ENCODE assay signal across 19 cellular contexts in the genomic region with DNA sequence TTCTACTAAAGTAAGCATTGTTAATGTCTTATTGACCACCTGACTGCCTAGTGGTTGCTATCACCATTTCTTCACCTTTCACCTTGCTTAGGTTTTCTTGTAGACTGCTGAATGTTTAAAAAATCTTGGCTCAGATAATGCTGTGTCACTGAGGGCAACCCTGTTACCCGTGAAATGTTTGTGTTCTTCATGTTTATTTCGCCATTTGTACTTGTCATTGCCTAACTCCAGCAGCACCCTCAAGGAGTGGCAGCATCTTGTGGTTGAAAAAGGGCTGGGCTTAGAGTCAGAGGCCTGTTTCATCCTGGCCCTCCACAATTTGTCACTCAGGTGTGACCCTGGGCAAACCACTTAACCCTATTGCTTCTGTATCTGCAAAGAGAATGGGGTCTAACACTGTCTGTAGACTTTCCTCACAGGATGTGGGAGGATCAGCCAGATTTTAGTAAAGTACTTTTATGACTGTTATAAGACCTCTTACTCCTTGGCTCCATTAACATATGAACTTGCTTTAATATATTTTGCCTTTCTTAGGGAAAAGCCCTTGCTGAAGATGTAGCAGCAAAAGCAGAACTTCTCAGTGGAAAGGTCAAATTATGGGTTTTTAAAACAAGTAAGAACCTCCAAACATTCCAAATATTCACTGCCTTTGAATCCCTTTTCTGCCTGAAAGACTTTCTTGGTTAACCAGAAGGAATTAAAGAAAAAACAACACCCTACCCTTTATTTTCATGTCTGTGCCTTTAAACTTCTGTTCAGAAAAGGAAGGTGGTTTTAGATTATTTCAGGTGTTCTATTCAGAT.
DNase-seq lines count a peak whose midpoint lies in the region; ATAC-seq and TF ChIP-seq lines count a peak whose summit lies in the region.
"Had no signal": no experiment of that assay in that cellular context is flagged by ENCODE, and none has a peak within 500 bp of the region (broad histone marks: within the 10 kb centered on the region; RNA-seq: fewer than 3 reads in every experiment).

No MANE protein-coding gene starts in this region.

- DNase-seq in GM03348 (ENCODE audit: low spot score) (peak; percentile 13), NB4 (ENCODE audit: low read depth) (peak; percentile 37), astrocyte of the cerebellum (ENCODE audit: low read depth) (peak; percentile 19), lower lobe of right lung (no peak), osteoblast (ENCODE audit: insufficient read length, low spot score, missing footprints) (no peak), COLO668 (lab: John Stamatoyannopoulos, UW; ENCODE audit: unreplicated experiment) (no peak)
- no peak for DNase-seq in activated T-cell treated with anti-CD3 and anti-CD28 coated beads, Interleukin-2, amount 50 U/mL, for 48 hours
- no peak for DNase-seq in activated CD4-positive, alpha-beta T cell treated with anti-CD3 and anti-CD28 coated beads, Interleukin-2, amount 50 U/mL, for 1 hour
- DNase-seq: activated naive CD4-positive, alpha-beta T cell; aorta; CD8-positive, alpha-beta memory T cell; colonic mucosa; H9; NCI-H2171; NCI-H774; right lobe of liver; stimulated activated naive CD8-positive, alpha-beta T cell treated with anti-CD3 and anti-CD28 coated beads, Interleukin-15, Interleukin-2, amounts not matched to agents 100 U/mL and 50 U/mL, for 24 hours; transverse colon had no signal

- H3K4me3 ChIP-seq in NB4 (ENCODE audit: low read depth, low read length), result no peak overlapping the region
- no peak overlapping the region for H3K4me3 ChIP-seq in astrocyte of the cerebellum (ENCODE audit: low read depth, low read length)
- H3K4me3 ChIP-seq in lower lobe of right lung, result no peak overlapping the region
- H3K4me3 ChIP-seq in osteoblast (ENCODE audit: insufficient read depth, low read length), result no peak overlapping the region
- H3K4me3 ChIP-seq: colonic mucosa, right lobe of liver, transverse colon had no signal

- H2AFZ ChIP-seq in osteoblast (ENCODE audit: low read length), result no peak overlapping the region

- H3K4me2 ChIP-seq in osteoblast (ENCODE audit: insufficient read depth, low read length), result no peak overlapping the region

- no peaks in the 10 kb centered on the region for H3K4me1 ChIP-seq in lower lobe of right lung
- no peaks in the 10 kb centered on the region for H3K4me1 ChIP-seq in osteoblast (ENCODE audit: insufficient read depth, low read length)
- H3K4me1 ChIP-seq: colonic mucosa, right lobe of liver, transverse colon had no signal

- TF ChIP-seq POLR2A in NB4 (IDR thresholded peaks at IDR 0.05; ENCODE audit: extremely low read depth, insufficient read length), result no peak

- H3K79me2 ChIP-seq in osteoblast (ENCODE audit: insufficient read depth, low read length), result no peaks in the 10 kb centered on the region

- H3K36me3 ChIP-seq in lower lobe of right lung (no peaks in the 10 kb centered on the region), osteoblast (ENCODE audit: insufficient read depth, low read length) (no peaks in the 10 kb centered on the region)
- H3K36me3 ChIP-seq: colonic mucosa, right lobe of liver, transverse colon had no signal

- intact Hi-C loops in lower lobe of right lung (cut with DNase I), result no loop called here

- peaks cover 15% of the 10 kb centered on the region for H3K9me3 ChIP-seq in lower lobe of right lung
- H3K9me3 ChIP-seq in osteoblast (ENCODE audit: low read depth, low read length), result no peaks in the 10 kb centered on the region
- H3K9me3 ChIP-seq: colonic mucosa, right lobe of liver had no signal

- no peak for TF ChIP-seq CTCF in NB4 (IDR thresholded peaks at IDR 0.05; ENCODE audit: low read depth, low read length)
- no peak for TF ChIP-seq CTCF in astrocyte of the cerebellum (IDR thresholded peaks at IDR 0.05; ENCODE audit: low read depth, low read length, missing control alignments)
- TF ChIP-seq CTCF in lower lobe of right lung (IDR thresholded peaks at IDR 0.05), result no peak
- no peak for TF ChIP-seq CTCF in osteoblast (IDR thresholded peaks at IDR 0.05; ENCODE audit: extremely low read depth, low read depth, low read length)

- peak; percentile 79 to 83 for ATAC-seq in lower lobe of right lung
- ATAC-seq: right lobe of liver; stimulated activated naive CD8-positive, alpha-beta T cell treated with anti-CD3 and anti-CD28 coated beads, Interleukin-15, Interleukin-2, amounts not matched to agents 100 U/mL and 50 U/mL, for 24 hours had no signal

- H3K27me3 ChIP-seq in lower lobe of right lung (ENCODE audit: low read depth), result no peaks in the 10 kb centered on the region
- H3K27me3 ChIP-seq in osteoblast (ENCODE audit: insufficient read depth, low read length), result no peaks in the 10 kb centered on the region
- H3K27me3 ChIP-seq: colonic mucosa, right lobe of liver, transverse colon had no signal

- H3K27ac ChIP-seq in lower lobe of right lung, result no peak overlapping the region
- no peak overlapping the region for H3K27ac ChIP-seq in osteoblast (ENCODE audit: low read depth, low read length)
- H3K27ac ChIP-seq: colonic mucosa, right lobe of liver, RWPE1, transverse colon had no signal

- in situ Hi-C loops in astrocyte of the cerebellum (cut with HindIII; ENCODE audit: low sequenced_read_pairs), result loop anchor here (10.0 kb wide), 1 partner anchor 563 kb away; no protein-coding TSS in a partner anchor

- no peaks in the 10 kb centered on the region for H4K20me1 ChIP-seq in osteoblast (ENCODE audit: insufficient read depth, low read length)

Comparison
In these comparisons a context has a peak if more than half of its experiments do, and no peak if none do; other contexts are left out.
1. DNase-seq: peak in GM03348 (single experiment), NB4 (single experiment) and astrocyte of the cerebellum (single experiment); none in lower lobe of right lung (single experiment), activated T-cell treated with anti-CD3 and anti-CD28 coated beads, Interleukin-2, amount 50 U/mL, for 48 hours (0 of 2), activated CD4-positive, alpha-beta T cell treated with anti-CD3 and anti-CD28 coated beads, Interleukin-2, amount 50 U/mL, for 1 hour (single experiment), osteoblast (single experiment) and COLO668 (single experiment).